In genomic region chr18:76496200-76496890, GRCh38 we compare ENCODE assay signal across 2 cellular contexts.
TF ChIP-seq lines count a peak whose summit lies in the region.

No MANE protein-coding gene starts in this region.

TF ChIP-seq in A549, 52 proteins besides CTCF, POLR2A, EP300 and RAD21 (continued from another document):
- TF ChIP-seq BCL3 (IDR thresholded peaks at IDR 0.05) (no peak), ZFP36 (IDR thresholded peaks at IDR 0.05; ENCODE audit: borderline replicate concordance, partially characterized antibody) (peak; percentile 70), MAZ (IDR thresholded peaks at IDR 0.05; ENCODE audit: borderline replicate concordance, low read depth, low read length) (no peak), TFCP2L1 (CRISPR knock-in tag; IDR thresholded peaks at IDR 0.05) (no peak)

TF ChIP-seq in HepG2, 621 proteins besides CTCF, POLR2A, EP300 and RAD21 (continued from another document and continues in another):
- no peak for TF ChIP-seq MTA3 (CRISPR knock-in tag; IDR thresholded peaks at IDR 0.05)
- TF ChIP-seq ZNF691 (CRISPR knock-in tag; IDR thresholded peaks at IDR 0.05; ENCODE audit: borderline replicate concordance, low read depth) = no peak
- TF ChIP-seq ZIK1 (CRISPR knock-in tag; IDR thresholded peaks at IDR 0.05; ENCODE audit: borderline replicate concordance, low read depth) = no peak
- TF ChIP-seq ATF4 (CRISPR knock-in tag; IDR thresholded peaks at IDR 0.05) = no peak
- TF ChIP-seq CHD4 (IDR thresholded peaks at IDR 0.05; ENCODE audit: borderline replicate concordance, low read length) = no peak
- no peak for TF ChIP-seq SMAD3 (CRISPR knock-in tag; IDR thresholded peaks at IDR 0.05)
- TF ChIP-seq ZNF335 (CRISPR knock-in tag; IDR thresholded peaks at IDR 0.05) = no peak
- no peak for TF ChIP-seq SMAD1 (CRISPR knock-in tag; IDR thresholded peaks at IDR 0.05; ENCODE audit: borderline replicate concordance, low read depth)
- no peak for TF ChIP-seq ERF (CRISPR knock-in tag; IDR thresholded peaks at IDR 0.05)
- no peak for TF ChIP-seq CSRNP2 (CRISPR knock-in tag; conservative IDR thresholded peaks at IDR 0.05; ENCODE audit: low read depth)
- TF ChIP-seq ZBTB26 (CRISPR knock-in tag; IDR thresholded peaks at IDR 0.05; ENCODE audit: borderline replicate concordance) = no peak
- TF ChIP-seq ZBTB10 (CRISPR knock-in tag; IDR thresholded peaks at IDR 0.05; ENCODE audit: borderline replicate concordance) = no peak
- no peak for TF ChIP-seq TCF12 (IDR thresholded peaks at IDR 0.05)
- TF ChIP-seq TCF12 (CRISPR knock-in tag; IDR thresholded peaks at IDR 0.05) = no peak
- peak; percentile 44; the same call in 1 of the 2 replicates for TF ChIP-seq PATZ1 (CRISPR knock-in tag; IDR thresholded peaks at IDR 0.05)
- TF ChIP-seq NR2C2 (CRISPR knock-in tag; IDR thresholded peaks at IDR 0.05; ENCODE audit: borderline replicate concordance) = peak; percentile 6; the same call in 1 of the 2 replicates
- TF ChIP-seq ZXDC (CRISPR knock-in tag; IDR thresholded peaks at IDR 0.05) = no peak
- TF ChIP-seq E2F1 (CRISPR knock-in tag; IDR thresholded peaks at IDR 0.05) = no peak
- TF ChIP-seq ZNF34 (CRISPR knock-in tag; IDR thresholded peaks at IDR 0.05; ENCODE audit: borderline replicate concordance) = no peak
- no peak for TF ChIP-seq RFX5 (IDR thresholded peaks at IDR 0.05; ENCODE audit: low read depth, low read length)
- no peak for TF ChIP-seq FLYWCH1 (CRISPR knock-in tag; IDR thresholded peaks at IDR 0.05)
- no peak for TF ChIP-seq ZNF225 (CRISPR knock-in tag; IDR thresholded peaks at IDR 0.05)
- no peak for TF ChIP-seq PRDM4 (CRISPR knock-in tag; IDR thresholded peaks at IDR 0.05; ENCODE audit: borderline replicate concordance)
- TF ChIP-seq GRHL1 (CRISPR knock-in tag; conservative IDR thresholded peaks at IDR 0.05) = no peak
- TF ChIP-seq ZBED4 (CRISPR knock-in tag; IDR thresholded peaks at IDR 0.05; ENCODE audit: borderline replicate concordance) = no peak
- TF ChIP-seq ZNF775 (CRISPR knock-in tag; IDR thresholded peaks at IDR 0.05; ENCODE audit: borderline replicate concordance) = no peak
- no peak for TF ChIP-seq SOX6 (IDR thresholded peaks at IDR 0.05)
- TF ChIP-seq SOX6 (CRISPR knock-in tag; IDR thresholded peaks at IDR 0.05) = no peak; the same call in 1 of the 2 replicates
- TF ChIP-seq ONECUT2 (CRISPR knock-in tag; IDR thresholded peaks at IDR 0.05) = no peak
